Comparison of ENCODE assay signal across 1 cellular context in the genomic region with DNA sequence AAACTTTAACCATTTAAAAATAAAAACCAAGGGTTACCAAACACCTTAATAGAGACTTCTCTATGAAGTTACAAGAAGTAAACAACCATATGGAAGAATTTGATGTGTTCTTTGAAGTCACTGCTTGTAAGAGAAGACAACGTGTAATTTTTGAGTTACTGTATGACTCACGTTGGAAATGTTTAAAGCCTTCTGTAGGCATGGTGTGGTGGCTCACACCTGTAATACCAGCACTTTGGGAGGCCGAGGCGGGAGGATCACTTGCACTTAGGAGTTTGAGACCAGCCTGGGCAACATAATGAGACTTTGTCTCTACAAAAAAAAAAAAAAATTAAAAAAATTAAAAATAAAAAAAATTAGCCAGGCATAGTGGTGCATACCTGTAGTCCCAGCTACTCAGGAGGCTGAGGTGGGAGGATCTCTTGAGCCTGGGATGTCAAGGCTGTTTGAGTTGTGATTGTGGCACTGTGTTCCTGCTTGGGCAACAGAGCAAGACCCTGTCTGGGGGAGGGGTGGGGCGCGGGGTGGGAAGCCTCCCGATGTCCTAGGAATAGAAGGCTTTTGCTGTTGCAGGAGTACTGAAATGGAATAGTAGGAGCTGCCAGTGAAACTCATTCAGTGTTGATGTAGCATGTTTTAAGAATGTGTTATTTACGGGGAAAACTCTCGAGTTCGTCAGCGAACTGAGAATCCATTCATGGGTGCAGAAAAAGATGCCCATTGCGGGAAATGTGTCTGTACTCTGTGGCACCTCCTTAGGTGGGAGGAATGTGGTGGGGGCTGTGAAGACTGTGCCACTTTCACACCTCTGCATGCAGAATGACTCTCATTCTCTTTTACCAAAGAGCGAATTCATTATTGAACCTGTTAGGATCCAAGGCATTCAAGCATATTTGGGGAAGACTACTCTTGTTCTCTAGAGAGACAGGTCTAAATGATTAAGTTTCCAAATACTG.
TF ChIP-seq lines count a peak whose summit lies in the region.

No MANE protein-coding gene starts in this region.

TF ChIP-seq in H1, 55 proteins besides CTCF, POLR2A, EP300 and RAD21:
- TF ChIP-seq CBX5 (IDR thresholded peaks at IDR 0.05; ENCODE audit: low read depth, low read length) (no peak), CTBP2 (IDR thresholded peaks at IDR 0.05; ENCODE audit: borderline replicate concordance, insufficient read depth, insufficient read length, low read length) (no peak), MAFK (IDR thresholded peaks at IDR 0.05; ENCODE audit: low read depth, low read length) (no peak), BACH1 (IDR thresholded peaks at IDR 0.05; ENCODE audit: low read length) (no peak), EZH2 (IDR thresholded peaks at IDR 0.05; ENCODE audit: low read depth, low read length, severe bottlenecking) (no peak), KDM1A (IDR thresholded peaks at IDR 0.05; ENCODE audit: borderline replicate concordance, low read length) (no peak), HDAC6 (IDR thresholded peaks at IDR 0.05; ENCODE audit: low read depth, low read length) (no peak), GTF2F1 (IDR thresholded peaks at IDR 0.05; ENCODE audit: borderline replicate concordance, low read depth, low read length) (no peak), SP4 (IDR thresholded peaks at IDR 0.05; ENCODE audit: low read length) (no peak), RXRA (IDR thresholded peaks at IDR 0.05; ENCODE audit: insufficient read depth, low read depth, low read length) (no peak)
- TF ChIP-seq, protein P1, sequence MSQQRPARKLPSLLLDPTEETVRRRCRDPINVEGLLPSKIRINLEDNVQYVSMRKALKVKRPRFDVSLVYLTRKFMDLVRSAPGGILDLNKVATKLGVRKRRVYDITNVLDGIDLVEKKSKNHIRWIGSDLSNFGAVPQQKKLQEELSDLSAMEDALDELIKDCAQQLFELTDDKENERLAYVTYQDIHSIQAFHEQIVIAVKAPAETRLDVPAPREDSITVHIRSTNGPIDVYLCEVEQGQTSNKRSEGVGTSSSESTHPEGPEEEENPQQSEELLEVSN (IDR thresholded peaks at IDR 0.05), result no peak
- TF ChIP-seq, protein P2, sequence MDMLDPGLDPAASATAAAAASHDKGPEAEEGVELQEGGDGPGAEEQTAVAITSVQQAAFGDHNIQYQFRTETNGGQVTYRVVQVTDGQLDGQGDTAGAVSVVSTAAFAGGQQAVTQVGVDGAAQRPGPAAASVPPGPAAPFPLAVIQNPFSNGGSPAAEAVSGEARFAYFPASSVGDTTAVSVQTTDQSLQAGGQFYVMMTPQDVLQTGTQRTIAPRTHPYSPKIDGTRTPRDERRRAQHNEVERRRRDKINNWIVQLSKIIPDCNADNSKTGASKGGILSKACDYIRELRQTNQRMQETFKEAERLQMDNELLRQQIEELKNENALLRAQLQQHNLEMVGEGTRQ (IDR thresholded peaks at IDR 0.05; ENCODE audit: low read length), result no peak
